In the genomic region with DNA sequence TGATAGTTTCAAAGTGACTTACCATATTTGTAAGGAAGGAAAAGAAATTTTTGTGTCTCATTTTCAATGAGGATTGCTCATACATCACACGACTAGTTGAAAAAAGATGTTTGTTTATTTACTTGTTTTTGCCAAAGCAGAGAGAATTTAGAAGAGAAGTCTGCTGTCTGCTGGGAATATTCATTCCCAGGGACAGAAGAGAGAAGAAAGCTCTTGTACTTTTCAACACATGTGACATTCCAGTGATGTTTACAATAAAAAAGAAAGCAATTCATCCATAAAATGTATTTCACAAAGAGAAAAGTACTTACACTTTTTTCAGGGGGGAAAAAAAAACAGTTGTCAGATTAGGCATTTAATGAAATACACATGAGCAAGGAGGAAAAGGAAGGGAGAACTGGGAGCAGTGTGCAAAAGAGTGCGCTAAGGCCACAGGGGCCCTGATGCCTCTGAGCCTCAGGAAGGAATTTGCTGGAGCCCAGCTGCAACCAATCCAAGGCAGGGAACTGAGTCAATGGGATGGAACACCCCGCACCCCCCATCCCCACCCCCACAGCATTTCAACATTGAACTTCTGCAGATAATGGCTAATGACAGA, we compare ENCODE assay signal across 15 cellular contexts.
DNase-seq lines count a peak whose midpoint lies in the region; TF ChIP-seq lines count a peak whose summit lies in the region.
"Had no signal": no experiment of that assay in that cellular context is flagged by ENCODE, and none has a peak within 500 bp of the region (broad histone marks: within the 10 kb centered on the region; RNA-seq: fewer than 3 reads in every experiment).

No MANE protein-coding gene starts in this region.

- H2AFZ ChIP-seq in PC-9 = no peak overlapping the region

- H3K9me3 ChIP-seq in uterus = no peaks in the 10 kb centered on the region
- H3K9me3 ChIP-seq in PC-9 (ENCODE audit: insufficient read depth, low read depth) = no peaks in the 10 kb centered on the region
- H3K9me3 ChIP-seq: neutrophil had no signal

- no peaks in the 10 kb centered on the region for H3K79me2 ChIP-seq in PC-9 (ENCODE audit: low read depth)

- H3K9me2 ChIP-seq in PC-9 (ENCODE audit: insufficient read depth) = no peaks in the 10 kb centered on the region

- DNase-seq in MV-4-11 (lab: John Stamatoyannopoulos, UW) (peak; percentile 1), fibroblast of gingiva (ENCODE audit: low read depth) (peak; percentile 53), medulla oblongata (ENCODE audit: extremely low spot score) (peak; percentile 14), uterus (peak in 1 of 2 donors; percentile 22), NCI-H510A treated with DMSO at 0.1 percent for 48 hours (lab: John Stamatoyannopoulos, UW) (no peak), LoVo (ENCODE audit: low spot score) (no peak), PC-9 (no peak)
- DNase-seq: activated CD4-positive, alpha-beta T cell treated with anti-CD3 and anti-CD28 coated beads, Interleukin-2, amount 10 ng/mL, durations not matched to agents 24 days and 14 days; activated CD8-positive, alpha-beta memory T cell treated with anti-CD3 and anti-CD28 coated beads, Interleukin-2, amount 50 U/mL, for 4 hours; Calu3; effector CD4-positive, alpha-beta T cell; NCI-H1105 treated with DMSO at 0.1 percent for 48 hours; NCI-H2107; retina had no signal

- H3K27ac ChIP-seq in uterus (peak overlapping the region; percentile 4 to 25), PC-9 (no peak overlapping the region)
- H3K27ac ChIP-seq: neutrophil had no signal

- H3K4me1 ChIP-seq in uterus = no peaks in the 10 kb centered on the region
- no peaks in the 10 kb centered on the region for H3K4me1 ChIP-seq in PC-9 (replicated peaks; ENCODE audit: insufficient read depth)

- no TSS peak for BruUV-seq in PC-9 (replicated peaks; lab: Mats Ljungman, UMichigan)

- no peaks in the 10 kb centered on the region for H4K20me1 ChIP-seq in PC-9 (ENCODE audit: insufficient read depth)

- no peak overlapping the region for H3K4me2 ChIP-seq in PC-9

- no peaks in the 10 kb centered on the region for H3F3A ChIP-seq in PC-9 (ENCODE audit: insufficient read depth, low read depth)

- intact Hi-C loops in uterus (cut with DNase I; ENCODE audit: low total_unique reads) = no loop called here
- intact Hi-C loops in PC-9 (cut with micrococcal nuclease; ENCODE audit: unreplicated experiment) = no loop called here

- no peak for TF ChIP-seq POLR2A in uterus (IDR thresholded peaks at IDR 0.05)

- H3K4me3 ChIP-seq in uterus = no peak overlapping the region
- H3K4me3 ChIP-seq in PC-9 = no peak overlapping the region

- TF ChIP-seq CTCF in uterus (IDR thresholded peaks at IDR 0.05) (no peak), PC-9 (conservative IDR thresholded peaks at IDR 0.05) (no peak)

- no peaks in the 10 kb centered on the region for H3K27me3 ChIP-seq in uterus
- no peaks in the 10 kb centered on the region for H3K27me3 ChIP-seq in PC-9 (ENCODE audit: insufficient read depth, low read depth)
- H3K27me3 ChIP-seq: neutrophil had no signal

- H3K36me3 ChIP-seq in uterus (no peaks in the 10 kb centered on the region), PC-9 (ENCODE audit: low read depth) (no peaks in the 10 kb centered on the region)
- H3K36me3 ChIP-seq: neutrophil had no signal

- CTCF ChIA-PET in PC-9 (lab: Charles Lee) = no interaction called here

- POLR2A ChIA-PET in PC-9 (lab: Charles Lee; ENCODE audit: unreplicated experiment) = interaction anchor here (0.6 kb wide), 1 partner anchor 23 kb away, joined by 7 read pairs; no protein-coding TSS in a partner anchor

Comparison
In these comparisons a context has a peak if more than half of its experiments do, and no peak if none do; other contexts are left out.
1. DNase-seq: peak in MV-4-11 (single experiment), fibroblast of gingiva (single experiment) and medulla oblongata (single experiment); none in NCI-H510A treated with DMSO at 0.1 percent for 48 hours (single experiment), LoVo (single experiment) and PC-9 (0 of 2).